8 cellular contexts compared by ENCODE assay signal in the genomic region with DNA sequence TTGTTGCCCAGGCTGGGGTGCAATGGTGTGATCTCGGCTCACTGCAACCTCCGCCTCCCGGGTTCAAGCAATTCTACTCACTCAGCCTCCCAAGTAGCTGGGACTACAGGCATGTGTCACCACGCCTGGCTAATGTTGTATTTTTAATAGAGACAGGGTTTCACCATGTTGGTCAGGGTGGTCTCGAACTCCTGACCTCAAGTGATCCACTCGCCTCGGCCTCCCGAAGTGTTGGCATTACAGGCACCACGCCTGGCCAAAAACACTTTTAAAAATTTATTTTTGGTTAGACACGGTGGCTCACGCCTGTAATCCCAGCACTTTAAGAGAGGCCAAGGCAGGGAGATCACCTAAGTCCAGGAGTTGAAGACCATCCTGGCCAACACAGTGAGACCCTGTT. TPM values are rescaled to one million over a fixed set of nuclear protein-coding genes. Genes with fewer than 3 reads are reported as not detected.
DNase-seq lines count a peak whose midpoint lies in the region; ATAC-seq and TF ChIP-seq lines count a peak whose summit lies in the region.
"Not testable (repeated sequence)": the region's sequence is repeated elsewhere in the genome, so short reads cannot be mapped to it uniquely, and the experiment has no call there.

No MANE protein-coding gene starts in this region.

- peaks cover 77% of the 10 kb centered on the region for H3K4me1 Mint-ChIP-seq in Calu3 (ENCODE audit: low read depth, unreplicated experiment)
- peaks cover 73% of the 10 kb centered on the region for H3K4me1 Mint-ChIP-seq in activated T-helper 2 cell treated with anti-CD3 and anti-CD28 coated beads, Interferon-gamma antibody, Interleukin-2, Interleukin-4, amounts not matched to agents 10 μg/mL and 5 μg/mL and 100 μg/mL, durations not matched to agents 14 hours and 24 hours and 36 hours (ENCODE audit: low read depth)
- H3K4me1 Mint-ChIP-seq in natural killer cell, result peaks cover 89 to 95% of the 10 kb centered on the region in 2 donors
- H3K4me1 Mint-ChIP-seq in stimulated activated effector memory CD8-positive, alpha-beta T cell treated with anti-CD3 and anti-CD28 coated beads, Interleukin-12 subunit alpha, Interleukin-12 subunit beta, amount 100 ng/mL, for 72 hours, result peaks cover 92% of the 10 kb centered on the region

- not testable (repeated sequence) for H3K36me3 ChIP-seq in SK-N-SH (replicated peaks in 1 of 2; ENCODE audit: control insufficient read depth in 1 of 2, insufficient read depth in 2 of 2, low read length in 1 of 2); mammary epithelial cell (ENCODE audit: insufficient read depth, low read length); left ventricle myocardium inferior; aorta (ENCODE audit: control insufficient read depth in 1 of 2, insufficient read depth in 2 of 2, low read length in 1 of 2)

- in situ Hi-C loops in mammary epithelial cell (cut with MboI; ENCODE audit: low sequenced_read_pairs in 2 of 2), result loop anchor here in 1 of 2 donors (5.0 kb wide), 1 partner anchor 62 kb away; a partner anchor contains a TSS

- H3K9me2 ChIP-seq in SK-N-SH, result not testable (repeated sequence)

- H3K27me3 ChIP-seq in SK-N-SH (ENCODE audit: insufficient read depth); mammary epithelial cell (ENCODE audit: insufficient read depth, low read length); left ventricle myocardium inferior (ENCODE audit: low read depth); aorta (ENCODE audit: control insufficient read depth in 1 of 2, insufficient read depth in 2 of 2, low read length in 1 of 2): not testable (repeated sequence)

- BruUV-seq in Calu3 (replicated peaks; lab: Mats Ljungman, UMichigan); mammary epithelial cell (replicated peaks; lab: Mats Ljungman, UMichigan): not testable (repeated sequence)

- H3K27ac ChIP-seq in SK-N-SH (ENCODE audit: low read depth in 2 of 2, low read length in 1 of 2) (peak overlapping the region; percentile 99 to 100; a peak in 3 of 4 replicates), mammary epithelial cell (ENCODE audit: insufficient read depth, low read depth, low read length) (peak overlapping the region; percentile 99), left ventricle myocardium inferior (replicated peaks) (peak overlapping the region; percentile 96), aorta (ENCODE audit: low read depth in 1 of 2, low read length in 2 of 2) (peak overlapping the region; percentile 70 to 81)

- not testable (repeated sequence) for H3K4me3 Mint-ChIP-seq in Calu3 (ENCODE audit: low read depth, unreplicated experiment); activated T-helper 2 cell treated with anti-CD3 and anti-CD28 coated beads, Interferon-gamma antibody, Interleukin-2, Interleukin-4, amounts not matched to agents 10 μg/mL and 5 μg/mL and 100 μg/mL, durations not matched to agents 14 hours and 24 hours and 36 hours (ENCODE audit: low read depth)
- peak overlapping the region; percentile 59 for H3K4me3 Mint-ChIP-seq in natural killer cell
- peak overlapping the region; percentile 88 for H3K4me3 Mint-ChIP-seq in stimulated activated effector memory CD8-positive, alpha-beta T cell treated with anti-CD3 and anti-CD28 coated beads, Interleukin-12 subunit alpha, Interleukin-12 subunit beta, amount 100 ng/mL, for 72 hours

- TF ChIP-seq RAD21 in SK-N-SH (IDR thresholded peaks at IDR 0.05; ENCODE audit: low read length), result not testable (repeated sequence)

- H3K4me1 ChIP-seq in SK-N-SH (ENCODE audit: control insufficient read depth in 1 of 2, insufficient read depth in 2 of 2, low read depth in 1 of 2, low read length in 1 of 2), result peaks cover 55 to 57% of the 10 kb centered on the region in 2 experiments
- H3K4me1 ChIP-seq in mammary epithelial cell (ENCODE audit: insufficient read depth, low read length), result peaks cover 89% of the 10 kb centered on the region
- peaks cover 89% of the 10 kb centered on the region for H3K4me1 ChIP-seq in left ventricle myocardium inferior
- peaks cover 0 to 15% of the 10 kb centered on the region in 2 donors for H3K4me1 ChIP-seq in aorta (ENCODE audit: control insufficient read depth in 1 of 2, insufficient read depth in 2 of 2, low read length in 2 of 2)

- not testable (repeated sequence) for DNase-seq in Calu3; SK-N-SH; activated T-helper 2 cell treated with anti-CD3 and anti-CD28 coated beads, Interferon-gamma antibody, Interleukin-2, Interleukin-4, amounts not matched to agents 10 μg/mL and 5 μg/mL and 100 μg/mL, durations not matched to agents 14 hours and 24 hours and 36 hours (ENCODE audit: low spot score); mammary epithelial cell; left ventricle myocardium inferior; natural killer cell; stimulated activated effector memory CD8-positive, alpha-beta T cell treated with anti-CD3 and anti-CD28 coated beads, Interleukin-12 subunit alpha, Interleukin-12 subunit beta, amount 100 ng/mL, for 72 hours (ENCODE audit: low spot score in 2 of 2)
- peak in 1 of 2 donors; percentile 71 for DNase-seq in aorta

- not testable (repeated sequence) for H3K27me3 Mint-ChIP-seq in Calu3 (ENCODE audit: unreplicated experiment); activated T-helper 2 cell treated with anti-CD3 and anti-CD28 coated beads, Interferon-gamma antibody, Interleukin-2, Interleukin-4, amounts not matched to agents 10 μg/mL and 5 μg/mL and 100 μg/mL, durations not matched to agents 14 hours and 24 hours and 36 hours (ENCODE audit: low read depth); natural killer cell (ENCODE audit: low read depth in 2 of 2)

- 92% methylated on average over 11 of the region's 11 CpGs for WGBS in SK-N-SH (ENCODE audit: low lambda C conversion rate)
- 81% methylated on average over 11 of the region's 11 CpGs for WGBS in mammary epithelial cell (ENCODE audit: low coverage, missing lambda C conversion rate)
- whole genome bisulfite sequencing in aorta, 2 donors, result 26 to 27% methylated on average over 11 of the region's 11 CpGs

- H3K36me3 Mint-ChIP-seq in Calu3 (ENCODE audit: insufficient read depth, unreplicated experiment), result peaks cover 93% of the 10 kb centered on the region
- H3K36me3 Mint-ChIP-seq in activated T-helper 2 cell treated with anti-CD3 and anti-CD28 coated beads, Interferon-gamma antibody, Interleukin-2, Interleukin-4, amounts not matched to agents 10 μg/mL and 5 μg/mL and 100 μg/mL, durations not matched to agents 14 hours and 24 hours and 36 hours (ENCODE audit: low read depth), result peaks cover 22% of the 10 kb centered on the region
- not testable (repeated sequence) for H3K36me3 Mint-ChIP-seq in natural killer cell
- H3K36me3 Mint-ChIP-seq in stimulated activated effector memory CD8-positive, alpha-beta T cell treated with anti-CD3 and anti-CD28 coated beads, Interleukin-12 subunit alpha, Interleukin-12 subunit beta, amount 100 ng/mL, for 72 hours, result peaks cover 80% of the 10 kb centered on the region

- not testable (repeated sequence) for H3K4me3 ChIP-seq in SK-N-SH (ENCODE audit: low read depth in 2 of 2, low read length in 1 of 2); mammary epithelial cell (replicated peaks in 1 of 3; ENCODE audit: insufficient read depth in 1 of 3, low read depth in 2 of 3, low read length in 3 of 3); left ventricle myocardium inferior; aorta (ENCODE audit: low read length in 2 of 2)

- H3K79me2 ChIP-seq in SK-N-SH (ENCODE audit: insufficient read depth) (peaks cover 85% of the 10 kb centered on the region), mammary epithelial cell (ENCODE audit: insufficient read depth, low read length) (peaks cover 38% of the 10 kb centered on the region)

- intact Hi-C loops in Calu3 (cut with micrococcal nuclease; ENCODE audit: unreplicated experiment) (loop anchor here (10.0 kb wide), 1 partner anchor 130 kb away; a partner anchor contains a TSS), natural killer cell (cut with micrococcal nuclease) (loop anchor here (10.0 kb wide), 3 partner anchors 200 to 360 kb away; a partner anchor contains a TSS), aorta (cut with DNase I) (loop anchor here in 1 of 2 donors (10.0 kb wide), 1 partner anchor 410 kb away; a partner anchor contains a TSS)
- intact Hi-C loops in activated T-helper 2 cell treated with anti-CD3 and anti-CD28 coated beads, Interferon-gamma antibody, Interleukin-2, Interleukin-4, amounts not matched to agents 10 μg/mL and 5 μg/mL and 100 μg/mL, durations not matched to agents 14 hours and 24 hours and 36 hours (cut with micrococcal nuclease), result loop anchor here (10.0 kb wide), 2 partner anchors 200 to 680 kb away; a partner anchor contains a TSS
- intact Hi-C loops in mammary epithelial cell (cut with micrococcal nuclease); left ventricle myocardium inferior (cut with micrococcal nuclease): not testable (repeated sequence)

- peaks cover 16% of the 10 kb centered on the region for H4K20me1 ChIP-seq in SK-N-SH (ENCODE audit: insufficient read depth)
- H4K20me1 ChIP-seq in mammary epithelial cell (ENCODE audit: insufficient read depth, low read length), result not testable (repeated sequence)

- CTCF ChIA-PET in Calu3 (lab: Charles Lee); mammary epithelial cell (lab: Charles Lee; ENCODE audit: low non-redundant PET): not testable (repeated sequence)
- CTCF ChIA-PET in SK-N-SH (lab: Yijun Ruan, JAX), result interaction anchor here (1.0 to 3.1 kb wide), 2 partner anchors 32 to 55 kb away, joined by 4 to 9 read pairs; no protein-coding TSS in a partner anchor

- POLR2A ChIA-PET in SK-N-SH (lab: Yijun Ruan, JAX), result interaction anchor here (8.9 kb wide), 1 partner anchor 12 kb away, joined by 149 read pairs; a partner anchor contains a TSS

- peaks cover 73% of the 10 kb centered on the region for H3F3A ChIP-seq in SK-N-SH (replicated peaks; ENCODE audit: insufficient read depth)

- H3K9ac ChIP-seq in SK-N-SH; mammary epithelial cell (ENCODE audit: insufficient read depth, low read length): not testable (repeated sequence)

- not testable (repeated sequence) for TF ChIP-seq EP300 in SK-N-SH (IDR thresholded peaks at IDR 0.05; ENCODE audit: borderline replicate concordance in 1 of 2, low read depth in 1 of 2, low read length in 1 of 2)

- H2AFZ ChIP-seq in SK-N-SH (ENCODE audit: low read depth); mammary epithelial cell (ENCODE audit: low read depth, low read length): not testable (repeated sequence)

- dilution Hi-C loops in mammary epithelial cell (cut with HindIII; ENCODE audit: low sequenced_read_pairs), result not testable (repeated sequence)

- H3K9me3 Mint-ChIP-seq in Calu3 (ENCODE audit: low read depth, unreplicated experiment); activated T-helper 2 cell treated with anti-CD3 and anti-CD28 coated beads, Interferon-gamma antibody, Interleukin-2, Interleukin-4, amounts not matched to agents 10 μg/mL and 5 μg/mL and 100 μg/mL, durations not matched to agents 14 hours and 24 hours and 36 hours; natural killer cell; stimulated activated effector memory CD8-positive, alpha-beta T cell treated with anti-CD3 and anti-CD28 coated beads, Interleukin-12 subunit alpha, Interleukin-12 subunit beta, amount 100 ng/mL, for 72 hours: not testable (repeated sequence)

- H3K4me2 ChIP-seq in SK-N-SH, result peak overlapping the region; percentile 81; the same call in 1 of the 2 replicates
- not testable (repeated sequence) for H3K4me2 ChIP-seq in mammary epithelial cell (ENCODE audit: insufficient read depth, low read depth, low read length)

- not testable (repeated sequence) for ATAC-seq in natural killer cell; stimulated activated effector memory CD8-positive, alpha-beta T cell treated with anti-CD3 and anti-CD28 coated beads, Interleukin-12 subunit alpha, Interleukin-12 subunit beta, amount 100 ng/mL, for 72 hours; aorta (ENCODE audit: low FRiP score)

- peak overlapping the region; percentile 95 for H3K27ac Mint-ChIP-seq in Calu3 (ENCODE audit: unreplicated experiment)
- H3K27ac Mint-ChIP-seq in activated T-helper 2 cell treated with anti-CD3 and anti-CD28 coated beads, Interferon-gamma antibody, Interleukin-2, Interleukin-4, amounts not matched to agents 10 μg/mL and 5 μg/mL and 100 μg/mL, durations not matched to agents 14 hours and 24 hours and 36 hours, result peak overlapping the region; percentile 100
- peak overlapping the region; percentile 98 to 99 for H3K27ac Mint-ChIP-seq in natural killer cell
- H3K27ac Mint-ChIP-seq in stimulated activated effector memory CD8-positive, alpha-beta T cell treated with anti-CD3 and anti-CD28 coated beads, Interleukin-12 subunit alpha, Interleukin-12 subunit beta, amount 100 ng/mL, for 72 hours, result peak overlapping the region; percentile 97

- not testable (repeated sequence) for TF ChIP-seq CTCF in Calu3 (IDR thresholded peaks at IDR 0.05; ENCODE audit: unreplicated experiment); SK-N-SH (IDR thresholded peaks at IDR 0.05); mammary epithelial cell (conservative IDR thresholded peaks at IDR 0.05 in 1 of 2, IDR thresholded peaks at IDR 0.05 in 1 of 2; ENCODE audit: extremely low read depth in 1 of 2, insufficient read depth in 1 of 2, low read depth in 1 of 2, low read length in 2 of 2); left ventricle myocardium inferior (IDR thresholded peaks at IDR 0.05; ENCODE audit: borderline replicate concordance); natural killer cell (IDR thresholded peaks at IDR 0.05)

- H3K9me3 ChIP-seq in SK-N-SH; mammary epithelial cell (replicated peaks; ENCODE audit: insufficient read depth, low read length); left ventricle myocardium inferior (replicated peaks); aorta (ENCODE audit: control insufficient read depth, low read length): not testable (repeated sequence)

RNA-seq across cellular contexts. Expression of a gene that starts 14.2 kb away (rescaled TPM):
- total RNA-seq in Calu3 (2022), result 261 and 262 TPM in 2 replicates
- polyA plus RNA-seq in SK-N-SH (2012; rRNA removed), result 110 and 131 TPM in 2 replicates
- 70.8 and 82.9 TPM in 2 replicates for polyA plus RNA-seq in SK-N-SH (2012; cell fraction: cytosol; rRNA removed)
- 354 and 429 TPM in 2 replicates for polyA plus RNA-seq in SK-N-SH (2012; cell fraction: nucleus; rRNA removed)
- total RNA-seq in activated T-helper 2 cell treated with anti-CD3 and anti-CD28 coated beads, Interferon-gamma antibody, Interleukin-2, Interleukin-4, amounts not matched to agents 10 μg/mL and 5 μg/mL and 100 μg/mL, durations not matched to agents 14 hours and 24 hours and 36 hours, result 217 and 221 TPM in 2 replicates
- 100 to 1,000 TPM; 289 to 455 TPM for total RNA-seq in mammary epithelial cell
- polyA plus RNA-seq in mammary epithelial cell, result 126 TPM
- 272 TPM for polyA minus RNA-seq in mammary epithelial cell
- total RNA-seq in left ventricle myocardium inferior, result 97.0 TPM
- 1,000 to 10,000 TPM in 1 of 3 donors, 100 to 1,000 TPM in 2; 929 to 1,396 (median 938) TPM for total RNA-seq in natural killer cell
- 100 to 1,000 TPM; 247 to 533 TPM for total RNA-seq in aorta
- polyA plus RNA-seq in aorta, result 100 to 1,000 TPM; 146 to 200 TPM

RNA-seq across cellular contexts. Expression of a gene that starts 16.0 kb away (rescaled TPM):
- total RNA-seq in Calu3 (2022) (1.9 and 2.7 TPM in 2 replicates), mammary epithelial cell (10 to 100 TPM in 1 of 2 donors, 1 to 10 TPM in 1; 2.9 to 98.0 TPM), left ventricle myocardium inferior (46.3 TPM), natural killer cell (1 to 10 TPM; 1.7 to 2.9 (median 2.9) TPM), aorta (10 to 100 TPM; 94.4 to 98.0 TPM)
- polyA plus RNA-seq in SK-N-SH (2012; rRNA removed) (2.4 and 3.4 TPM in 2 replicates), mammary epithelial cell (4.8 TPM), aorta (10 to 100 TPM in 1 of 2 donors, 1 to 10 TPM in 1; 8.8 to 50.4 TPM)
- 1.9 and 3.0 TPM in 2 replicates for polyA plus RNA-seq in SK-N-SH (2012; cell fraction: cytosol; rRNA removed)
- polyA plus RNA-seq in SK-N-SH (2012; cell fraction: nucleus; rRNA removed), result 11.2 and 16.1 TPM in 2 replicates
- total RNA-seq in activated T-helper 2 cell treated with anti-CD3 and anti-CD28 coated beads, Interferon-gamma antibody, Interleukin-2, Interleukin-4, amounts not matched to agents 10 μg/mL and 5 μg/mL and 100 μg/mL, durations not matched to agents 14 hours and 24 hours and 36 hours, result 2.7 and 2.9 TPM in 2 replicates
- polyA minus RNA-seq in mammary epithelial cell, result 5.1 TPM

RNA-seq across cellular contexts. Expression of a gene that starts 49.7 kb away (rescaled TPM):
- total RNA-seq in Calu3 (2022) (0.71 TPM in 1 of 2 replicates, not detected in the other), mammary epithelial cell (not detected), left ventricle myocardium inferior (0.44 TPM), natural killer cell (not detected), aorta (under 1 TPM in 1 of 2 donors, not detected in 1; 0.99 TPM)
- polyA plus RNA-seq in SK-N-SH (2012; rRNA removed) (0.50 and 0.72 TPM in 2 replicates), mammary epithelial cell (not detected), aorta (1 to 10 TPM in 1 of 2 donors, not detected in 1; 1.1 TPM)
- 0.13 and 0.37 TPM in 2 replicates for polyA plus RNA-seq in SK-N-SH (2012; cell fraction: cytosol; rRNA removed)
- polyA plus RNA-seq in SK-N-SH (2012; cell fraction: nucleus; rRNA removed), result 0.68 and 0.89 TPM in 2 replicates
- total RNA-seq in activated T-helper 2 cell treated with anti-CD3 and anti-CD28 coated beads, Interferon-gamma antibody, Interleukin-2, Interleukin-4, amounts not matched to agents 10 μg/mL and 5 μg/mL and 100 μg/mL, durations not matched to agents 14 hours and 24 hours and 36 hours, result 0.37 and 1.9 TPM in 2 replicates
- not detected for polyA minus RNA-seq in mammary epithelial cell

RNA-seq across cellular contexts. Expression of a gene that starts 57.3 kb away (rescaled TPM):
- 1.6 and 2.8 TPM in 2 replicates for total RNA-seq in Calu3 (2022)
- 20.2 and 32.3 TPM in 2 replicates for polyA plus RNA-seq in SK-N-SH (2012; rRNA removed)
- 9.6 and 16.2 TPM in 2 replicates for polyA plus RNA-seq in SK-N-SH (2012; cell fraction: cytosol; rRNA removed)
- polyA plus RNA-seq in SK-N-SH (2012; cell fraction: nucleus; rRNA removed), result 35.6 and 37.4 TPM in 2 replicates
- 1.6 and 1.8 TPM in 2 replicates for total RNA-seq in activated T-helper 2 cell treated with anti-CD3 and anti-CD28 coated beads, Interferon-gamma antibody, Interleukin-2, Interleukin-4, amounts not matched to agents 10 μg/mL and 5 μg/mL and 100 μg/mL, durations not matched to agents 14 hours and 24 hours and 36 hours
- 10 to 100 TPM; 12.5 to 16.2 TPM for total RNA-seq in mammary epithelial cell
- 11.7 TPM for polyA plus RNA-seq in mammary epithelial cell
- polyA minus RNA-seq in mammary epithelial cell, result 13.3 TPM
- total RNA-seq in left ventricle myocardium inferior, result 20.1 TPM
- under 1 TPM in 2 of 3 donors, not detected in 1; 0.42 to 0.43 TPM for total RNA-seq in natural killer cell
- total RNA-seq in aorta, result 10 to 100 TPM; 26.3 to 57.6 TPM
- 10 to 100 TPM in 1 of 2 donors, 1 to 10 TPM in 1; 8.1 to 32.6 TPM for polyA plus RNA-seq in aorta
